In genomic region chr22:49291781-49292180, GRCh38 we compare ENCODE assay signal across 21 cellular contexts.
"Had no signal": no experiment of that assay in that cellular context is flagged by ENCODE, and none has a peak within 500 bp of the region (broad histone marks: within the 10 kb centered on the region; RNA-seq: fewer than 3 reads in every experiment).

No MANE protein-coding gene starts in this region.

- H3K36me3 ChIP-seq: esophagus muscularis mucosa, gastrocnemius medialis, left lung, lower lobe of right lung, right lobe of liver, transverse colon had no signal

- H3K27ac Mint-ChIP-seq: effector memory CD8-positive, alpha-beta T cell; memory B cell; mesothelial cell of epicardium; natural killer cell; stimulated activated naive B cell treated with anti-CD40 and anti-IgM and Interleukin-4, amounts not matched to agents 10 μg/mL and 1 μg/mL and 100 μg/mL, for 72 hours; stimulated activated naive CD8-positive, alpha-beta T cell treated with anti-CD3 and anti-CD28 coated beads, Interleukin-15, amount 100 ng/mL, for 72 hours had no signal

- H3K36me3 Mint-ChIP-seq: memory B cell, mesothelial cell of epicardium, natural killer cell had no signal

- H3K4me3 ChIP-seq: esophagus muscularis mucosa, gastrocnemius medialis, left lung, lower lobe of right lung, psoas muscle, right lobe of liver, testis, transverse colon had no signal

- H3K9me3 ChIP-seq: gastrocnemius medialis, psoas muscle, right lobe of liver, testis, transverse colon had no signal

- H3K4me1 ChIP-seq: esophagus muscularis mucosa, gastrocnemius medialis, left lung, lower lobe of right lung, parathyroid adenoma, psoas muscle, right lobe of liver, testis, transverse colon had no signal

- ATAC-seq: effector memory CD8-positive, alpha-beta T cell; gastrocnemius medialis; left lung; natural killer cell; psoas muscle; right lobe of liver; stimulated activated naive B cell treated with anti-CD40 and anti-IgM and Interleukin-4, amounts not matched to agents 10 μg/mL and 1 μg/mL and 100 μg/mL, for 72 hours; stimulated activated naive CD8-positive, alpha-beta T cell treated with anti-CD3 and anti-CD28 coated beads, Interleukin-15, amount 100 ng/mL, for 72 hours had no signal

- H3K27me3 ChIP-seq: right lobe of liver, testis, transverse colon had no signal

- DNase-seq: cortex of kidney; effector memory CD8-positive, alpha-beta T cell; lower lobe of right lung; natural killer cell; occipital lobe; psoas muscle; retina; right lobe of liver; stimulated activated CD4-positive, alpha-beta T cell treated with anti-CD3 and anti-CD28 coated beads, Interleukin-2, amount 100 ng/mL, for 24 hours; stimulated activated CD4-positive, alpha-beta T cell treated with anti-CD3 and anti-CD28 coated beads, Interleukin-4, amount 100 ng/mL, for 4 hours; stimulated activated naive B cell treated with anti-CD40 and anti-IgM and Interleukin-4, amounts not matched to agents 10 μg/mL and 1 μg/mL and 100 μg/mL, for 72 hours; stimulated activated naive CD8-positive, alpha-beta T cell treated with anti-CD3 and anti-CD28 coated beads, Interleukin-15, amount 100 ng/mL, for 72 hours; transverse colon had no signal

- H3K27ac ChIP-seq: epithelial cell of prostate, esophagus muscularis mucosa, gastrocnemius medialis, left lung, lower lobe of right lung, parathyroid adenoma, psoas muscle, right lobe of liver, testis, transverse colon had no signal
